Comparison of ENCODE assay signal across 18 cellular contexts in genomic region chr3:65828706-65829105, GRCh38.
DNase-seq lines count a peak whose midpoint lies in the region; ATAC-seq and TF ChIP-seq lines count a peak whose summit lies in the region.
"Had no signal": no experiment of that assay in that cellular context is flagged by ENCODE, and none has a peak within 500 bp of the region (broad histone marks: within the 10 kb centered on the region; RNA-seq: fewer than 3 reads in every experiment).

No MANE protein-coding gene starts in this region.

- H3K27ac ChIP-seq in mammary epithelial cell (ENCODE audit: insufficient read depth, low read depth, low read length), result no peak overlapping the region
- H3K27ac ChIP-seq: gastroesophageal sphincter, Peyer's patch, testis had no signal

- H3K4me3 ChIP-seq in mammary epithelial cell (replicated peaks in 1 of 3; ENCODE audit: insufficient read depth in 1 of 3, low read depth in 2 of 3, low read length in 3 of 3), result no peak overlapping the region
- H3K4me3 ChIP-seq: gastroesophageal sphincter, Peyer's patch, testis had no signal

- CTCF ChIA-PET in mammary epithelial cell (lab: Charles Lee; ENCODE audit: low non-redundant PET), result interaction anchor here (0.7 kb wide), 1 partner anchor 30 kb away, joined by 3 read pairs; no protein-coding TSS in a partner anchor

- dilution Hi-C loops in mammary epithelial cell (cut with HindIII; ENCODE audit: low sequenced_read_pairs), result no loop called here

- no peak overlapping the region for H3K9ac ChIP-seq in mammary epithelial cell (ENCODE audit: insufficient read depth, low read length)

- 47% methylated on average over 6 of the region's 6 CpGs for WGBS in mammary epithelial cell (ENCODE audit: low coverage, missing lambda C conversion rate)

- BruUV-seq in mammary epithelial cell (replicated peaks; lab: Mats Ljungman, UMichigan), result no TSS peak

- no peak for TF ChIP-seq CTCF in mammary epithelial cell (conservative IDR thresholded peaks at IDR 0.05 in 1 of 2, IDR thresholded peaks at IDR 0.05 in 1 of 2; ENCODE audit: extremely low read depth in 1 of 2, insufficient read depth in 1 of 2, low read depth in 1 of 2, low read length in 2 of 2)

- H4K20me1 ChIP-seq in mammary epithelial cell (ENCODE audit: insufficient read depth, low read length), result no peaks in the 10 kb centered on the region

- H3K27me3 ChIP-seq in mammary epithelial cell (ENCODE audit: insufficient read depth, low read length), result no peaks in the 10 kb centered on the region
- H3K27me3 ChIP-seq: BE2C, gastroesophageal sphincter, Peyer's patch, testis had no signal

- H3K79me2 ChIP-seq in mammary epithelial cell (ENCODE audit: insufficient read depth, low read length), result no peaks in the 10 kb centered on the region

- H3K36me3 ChIP-seq in mammary epithelial cell (ENCODE audit: insufficient read depth, low read length), result no peaks in the 10 kb centered on the region
- H3K36me3 ChIP-seq: BE2C, gastroesophageal sphincter, Peyer's patch had no signal

- DNase-seq in ELR (ENCODE audit: low read depth), result peak; percentile 46
- DNase-seq in M059J (ENCODE audit: low read depth), result peak; percentile 53
- peak; percentile 23 for DNase-seq in mammary epithelial cell
- DNase-seq in occipital lobe (lab: John Stamatoyannopoulos, UW), result peak; percentile 1
- no peak for DNase-seq in RPMI8226
- no peak for DNase-seq in NCI-H446 (lab: John Stamatoyannopoulos, UW)
- DNase-seq in SIG-M5 (lab: John Stamatoyannopoulos, UW), result no peak
- DNase-seq: activated naive CD4-positive, alpha-beta T cell treated with Interleukin-2 at 50 U/mL for 16 hours; BE2C; NCI-H1930; NCI-H526; Peyer's patch; stimulated activated CD4-positive, alpha-beta T cell treated with anti-CD3 and anti-CD28 coated beads, Interleukin-2, amount 100 ng/mL, for 24 hours; T-helper 1 cell; testis had no signal

- peaks cover 33% of the 10 kb centered on the region for H3K4me1 ChIP-seq in mammary epithelial cell (ENCODE audit: insufficient read depth, low read length)
- H3K4me1 ChIP-seq: gastroesophageal sphincter, Peyer's patch, testis had no signal

- no peak overlapping the region for H3K4me2 ChIP-seq in mammary epithelial cell (ENCODE audit: insufficient read depth, low read depth, low read length)

- H2AFZ ChIP-seq in mammary epithelial cell (ENCODE audit: low read depth, low read length), result no peak overlapping the region

- no peak for ATAC-seq in HG02642 (IDR thresholded peaks at IDR 0.05; ENCODE audit: poor library complexity, unreplicated experiment)
- ATAC-seq: activated CD4-positive, CD25-positive, alpha-beta regulatory T cell treated with anti-CD3 and anti-CD28 coated beads, Interleukin-2, amount 50 U/mL, for 24 hours; gastroesophageal sphincter had no signal

- intact Hi-C loops in mammary epithelial cell (cut with micrococcal nuclease), result no loop called here

- in situ Hi-C loops in mammary epithelial cell (cut with MboI; ENCODE audit: low sequenced_read_pairs in 2 of 2), result no loop called here

- H3K9me3 ChIP-seq in mammary epithelial cell (replicated peaks; ENCODE audit: insufficient read depth, low read length), result no peaks in the 10 kb centered on the region
- H3K9me3 ChIP-seq: BE2C, gastroesophageal sphincter, Peyer's patch, testis had no signal

Comparison
In these comparisons a context has a peak if more than half of its experiments do, and no peak if none do; other contexts are left out.
1. DNase-seq: peak in ELR (single experiment), M059J (single experiment), mammary epithelial cell (single experiment) and occipital lobe (single experiment); none in RPMI8226 (single experiment), NCI-H446 (0 of 2) and SIG-M5 (single experiment).